In the genomic region with DNA sequence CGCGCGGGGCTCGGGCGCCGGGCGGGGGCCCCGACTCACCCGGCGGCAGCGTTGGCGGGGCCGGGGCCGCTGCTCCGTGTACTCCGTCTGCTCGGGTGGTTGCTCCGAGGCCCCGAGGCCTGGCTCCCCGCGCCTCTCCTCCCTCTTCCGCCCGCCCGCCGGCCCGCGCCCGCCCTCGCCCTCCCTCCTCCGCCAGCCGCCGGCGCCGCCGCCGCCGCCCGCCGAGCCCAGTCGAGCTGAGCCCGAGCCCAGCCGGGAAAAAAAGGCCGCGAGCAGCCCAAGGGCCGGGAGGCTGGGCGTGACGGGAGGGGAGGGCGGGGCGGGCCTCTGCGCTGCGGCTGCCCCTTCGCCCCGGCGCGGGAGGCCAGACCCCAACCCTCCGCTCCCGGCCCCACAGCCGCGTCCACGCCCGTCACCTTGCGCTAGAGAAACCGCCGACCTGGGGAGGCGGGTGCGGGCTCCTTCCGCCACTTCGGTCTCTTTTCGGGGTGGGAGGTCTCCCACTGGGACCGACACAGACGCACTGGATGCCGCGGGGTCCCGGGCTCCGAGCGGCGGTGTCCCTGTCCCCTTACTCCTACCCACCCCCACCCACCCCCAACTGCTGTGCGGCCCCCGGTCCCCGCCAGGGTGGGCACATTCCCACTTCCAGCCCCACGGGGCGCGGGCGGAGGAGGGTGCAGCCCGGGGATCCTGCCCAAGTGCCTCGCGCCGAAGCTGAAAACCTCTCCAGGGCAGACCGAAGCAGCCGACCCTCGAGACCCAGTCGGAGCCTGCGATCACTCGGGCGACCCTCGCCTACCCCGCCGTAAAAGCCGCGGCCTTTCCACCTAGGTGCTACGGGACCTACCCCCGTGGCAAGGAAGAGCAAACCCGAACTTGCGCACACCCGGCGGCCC, we compare ENCODE assay signal across 8 cellular contexts. TPM values are rescaled to one million over a fixed set of nuclear protein-coding genes. Genes with fewer than 3 reads are reported as not detected.
DNase-seq lines count a peak whose midpoint lies in the region; ATAC-seq lines count a peak whose summit lies in the region.

A gene with protein sequence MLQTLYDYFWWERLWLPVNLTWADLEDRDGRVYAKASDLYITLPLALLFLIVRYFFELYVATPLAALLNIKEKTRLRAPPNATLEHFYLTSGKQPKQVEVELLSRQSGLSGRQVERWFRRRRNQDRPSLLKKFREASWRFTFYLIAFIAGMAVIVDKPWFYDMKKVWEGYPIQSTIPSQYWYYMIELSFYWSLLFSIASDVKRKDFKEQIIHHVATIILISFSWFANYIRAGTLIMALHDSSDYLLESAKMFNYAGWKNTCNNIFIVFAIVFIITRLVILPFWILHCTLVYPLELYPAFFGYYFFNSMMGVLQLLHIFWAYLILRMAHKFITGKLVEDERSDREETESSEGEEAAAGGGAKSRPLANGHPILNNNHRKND (minus strand): TSS at position 256 of the 899 bp plus-strand sequence. CDS start 5,745 bp downstream, outside the sequence.

- H3K9me3 ChIP-seq in endocrine pancreas (ENCODE audit: control insufficient read depth, low read length) = no peaks in the 10 kb centered on the region

- no peaks in the 10 kb centered on the region for H3K36me3 ChIP-seq in endocrine pancreas (ENCODE audit: control insufficient read depth, insufficient read depth, low read length)

- ATAC-seq in GM18867 (IDR thresholded peaks at IDR 0.05; ENCODE audit: unreplicated experiment) (peak; percentile 56), HG03175 (IDR thresholded peaks at IDR 0.05; ENCODE audit: unreplicated experiment) (peak; percentile 56)
- ATAC-seq in activated CD8-positive, alpha-beta memory T cell treated with anti-CD3 and anti-CD28 coated beads, Interleukin-2, amount 10 ng/mL, durations not matched to agents 7 days and 5 days = peak; percentile 62

- H3K27ac Mint-ChIP-seq in activated CD8-positive, alpha-beta memory T cell treated with anti-CD3 and anti-CD28 coated beads, Interleukin-2, amount 10 ng/mL, durations not matched to agents 7 days and 5 days = peak within 1 kb of the TSS; percentile 80

- in situ Hi-C loops in ACHN (cut with HindIII; ENCODE audit: low pct_ligation_motif_present, low pct_unique_long_range_greater_than_20kb, low sequenced_read_pairs) = no loop called here

- peak within 1 kb of the TSS; percentile 92 for H3K9ac ChIP-seq in endocrine pancreas (ENCODE audit: control insufficient read depth, insufficient read depth, low read length)

- H3K4me3 ChIP-seq in endocrine pancreas (ENCODE audit: control insufficient read depth, insufficient read depth, low read length) = peak within 1 kb of the TSS; percentile 40

- no peaks in the 10 kb centered on the region for H3K9me3 Mint-ChIP-seq in activated CD8-positive, alpha-beta memory T cell treated with anti-CD3 and anti-CD28 coated beads, Interleukin-2, amount 10 ng/mL, durations not matched to agents 7 days and 5 days (ENCODE audit: low read depth)

- CTCF ChIA-PET in activated CD8-positive, alpha-beta memory T cell treated with anti-CD3 and anti-CD28 coated beads, Interleukin-2, amount 10 ng/mL, durations not matched to agents 7 days and 5 days (lab: Charles Lee) = interaction anchor here (1.1 to 2.6 kb wide), 7 partner anchors 9 to 415 kb away, joined by 3 to 9 read pairs (median 3); partner anchors contain the start of gene MINDY1

- peak within 1 kb of the TSS; percentile 88 for H3K4me3 Mint-ChIP-seq in activated CD8-positive, alpha-beta memory T cell treated with anti-CD3 and anti-CD28 coated beads, Interleukin-2, amount 10 ng/mL, durations not matched to agents 7 days and 5 days

- H3K36me3 Mint-ChIP-seq in activated CD8-positive, alpha-beta memory T cell treated with anti-CD3 and anti-CD28 coated beads, Interleukin-2, amount 10 ng/mL, durations not matched to agents 7 days and 5 days = peaks cover 3% of the 10 kb centered on the region

- peaks cover 7% of the 10 kb centered on the region for H3K4me1 ChIP-seq in endocrine pancreas (ENCODE audit: control insufficient read depth, insufficient read depth, low read length)

- no peaks in the 10 kb centered on the region for H3K27me3 ChIP-seq in endocrine pancreas (ENCODE audit: control insufficient read depth, insufficient read depth, low read length)

- no peaks in the 10 kb centered on the region for H3K27me3 Mint-ChIP-seq in activated CD8-positive, alpha-beta memory T cell treated with anti-CD3 and anti-CD28 coated beads, Interleukin-2, amount 10 ng/mL, durations not matched to agents 7 days and 5 days

- DNase-seq in ACHN (peak; percentile 87), NCI-H82 (lab: John Stamatoyannopoulos, UW) (peak; percentile 84), mesenteric fat pad (ENCODE audit: low spot score) (peak; percentile 96)
- DNase-seq in activated CD8-positive, alpha-beta memory T cell treated with anti-CD3 and anti-CD28 coated beads, Interleukin-2, amount 10 ng/mL, durations not matched to agents 7 days and 5 days = peak; percentile 80
- DNase-seq in stimulated activated CD8-positive, alpha-beta memory T cell treated with anti-CD3 and anti-CD28 coated beads, Interleukin-15, amount 100 ng/mL, for 24 hours (ENCODE audit: low read depth) = peak; percentile 39

- H3K4me1 Mint-ChIP-seq in activated CD8-positive, alpha-beta memory T cell treated with anti-CD3 and anti-CD28 coated beads, Interleukin-2, amount 10 ng/mL, durations not matched to agents 7 days and 5 days = peaks cover 64% of the 10 kb centered on the region

RNA-seq across cellular contexts. Expression of the gene that starts here (rescaled TPM):
- 100 to 1,000 TPM; 144 to 170 TPM for total RNA-seq in activated CD8-positive, alpha-beta memory T cell treated with anti-CD3 and anti-CD28 coated beads, Interleukin-2, amount 10 ng/mL, durations not matched to agents 7 days and 5 days
- total RNA-seq in mesenteric fat pad = 159 TPM

Comparison
In these comparisons a context has a peak if more than half of its experiments do, and no peak if none do; other contexts are left out.
1. Peak in every context shown above with its lines: DNase-seq, ATAC-seq and H3K4me3 ChIP-seq.
2. DNase-seq: peak in every context shown above with its lines; median percentile 96 in mesenteric fat pad; 87 in ACHN; 84 in NCI-H82; 80 in activated CD8-positive, alpha-beta memory T cell treated with anti-CD3 and anti-CD28 coated beads, Interleukin-2, amount 10 ng/mL, durations not matched to agents 7 days and 5 days; 39 in stimulated activated CD8-positive, alpha-beta memory T cell treated with anti-CD3 and anti-CD28 coated beads, Interleukin-15, amount 100 ng/mL, for 24 hours.